1 cellular context compared by ENCODE assay signal in genomic region chr4:109760682-109761081, GRCh38.
TF ChIP-seq lines count a peak whose summit lies in the region.

No MANE protein-coding gene starts in this region.

TF ChIP-seq in K562, 482 proteins besides CTCF, POLR2A, EP300 and RAD21:
- TF ChIP-seq ID3 (CRISPR knock-in tag; IDR thresholded peaks at IDR 0.05), result no peak
- peak; percentile 62; the same call in 1 of the 2 replicates for TF ChIP-seq ID3 (tag; IDR thresholded peaks at IDR 0.05)
- TF ChIP-seq FOSL1 (tag; conservative IDR thresholded peaks at IDR 0.05), result 0 out of 2 replicates have a peak, but pooled peaks have one; percentile 14
- TF ChIP-seq, protein P1, sequence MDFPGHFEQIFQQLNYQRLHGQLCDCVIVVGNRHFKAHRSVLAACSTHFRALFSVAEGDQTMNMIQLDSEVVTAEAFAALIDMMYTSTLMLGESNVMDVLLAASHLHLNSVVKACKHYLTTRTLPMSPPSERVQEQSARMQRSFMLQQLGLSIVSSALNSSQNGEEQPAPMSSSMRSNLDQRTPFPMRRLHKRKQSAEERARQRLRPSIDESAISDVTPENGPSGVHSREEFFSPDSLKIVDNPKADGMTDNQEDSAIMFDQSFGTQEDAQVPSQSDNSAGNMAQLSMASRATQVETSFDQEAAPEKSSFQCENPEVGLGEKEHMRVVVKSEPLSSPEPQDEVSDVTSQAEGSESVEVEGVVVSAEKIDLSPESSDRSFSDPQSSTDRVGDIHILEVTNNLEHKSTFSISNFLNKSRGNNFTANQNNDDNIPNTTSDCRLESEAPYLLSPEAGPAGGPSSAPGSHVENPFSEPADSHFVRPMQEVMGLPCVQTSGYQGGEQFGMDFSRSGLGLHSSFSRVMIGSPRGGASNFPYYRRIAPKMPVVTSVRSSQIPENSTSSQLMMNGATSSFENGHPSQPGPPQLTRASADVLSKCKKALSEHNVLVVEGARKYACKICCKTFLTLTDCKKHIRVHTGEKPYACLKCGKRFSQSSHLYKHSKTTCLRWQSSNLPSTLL (IDR thresholded peaks at IDR 0.05), result no peak
